Comparison of ENCODE assay signal across 21 cellular contexts in genomic region chr6:112038756-112039430, GRCh38. TPM values are rescaled to one million over a fixed set of nuclear protein-coding genes. Genes with fewer than 3 reads are reported as not detected.
DNase-seq lines count a peak whose midpoint lies in the region; ATAC-seq, FAIRE-seq and TF ChIP-seq lines count a peak whose summit lies in the region.
"Had no signal": no experiment of that assay in that cellular context is flagged by ENCODE, and none has a peak within 500 bp of the region (broad histone marks: within the 10 kb centered on the region; RNA-seq: fewer than 3 reads in every experiment).

No MANE protein-coding gene starts in this region.

- no peak for TF ChIP-seq RAD21 in IMR-90 (IDR thresholded peaks at IDR 0.05; ENCODE audit: low read length)

- in situ Hi-C loops in IMR-90 (cut with MboI; ENCODE audit: low sequenced_read_pairs): loop anchor here (25.0 kb wide), 2 partner anchors 677 to 1002 kb away; no protein-coding TSS in a partner anchor

- 0 out of 2 replicates have a peak overlapping the region, but pooled peaks have one; percentile 30 for H3K14ac ChIP-seq in IMR-90 (replicated peaks; ENCODE audit: low read depth, low read length)

- H3K27me3 ChIP-seq in IMR-90 (ENCODE audit: control insufficient read depth, insufficient read depth, low read length) (0 out of 2 replicates have a peak, but pooled peaks cover under 1% of the 10 kb centered on the region), esophagus squamous epithelium (no peaks in the 10 kb centered on the region)
- H3K27me3 ChIP-seq: foreskin keratinocyte had no signal

- H2AK9ac ChIP-seq in IMR-90 (replicated peaks; ENCODE audit: low read depth, low read length, poor library complexity): no peak overlapping the region

- 0 out of 3 replicates have a peak overlapping the region, but pooled peaks have one; percentile 37 for H2BK15ac ChIP-seq in IMR-90 (ENCODE audit: low read depth, low read length)

- no peak overlapping the region; the same call in 1 of the 2 replicates for H3K18ac ChIP-seq in IMR-90 (ENCODE audit: low read depth, low read length)

- peak overlapping the region in 1 of 2 experiments; percentile 26; a peak in 1 of 4 replicates for H4K8ac ChIP-seq in IMR-90 (ENCODE audit: low read depth in 2 of 2, low read length in 2 of 2)

- H3K4me1 ChIP-seq in IMR-90 (ENCODE audit: control insufficient read depth, insufficient read depth, low read length) (peaks cover 6% of the 10 kb centered on the region), esophagus squamous epithelium (peaks cover 0 to 28% (median 9%) of the 10 kb centered on the region in 3 donors)

- no peaks in the 10 kb centered on the region for H4K20me1 ChIP-seq in IMR-90 (ENCODE audit: insufficient read depth, low read length)

- no peaks in the 10 kb centered on the region for H3K9me3 ChIP-seq in IMR-90 (ENCODE audit: control insufficient read depth, insufficient read depth, low read length)
- H3K9me3 ChIP-seq in esophagus squamous epithelium: no peaks in the 10 kb centered on the region
- H3K9me3 ChIP-seq: Caco-2 had no signal

- TF ChIP-seq CTCF in AG10803 (conservative IDR thresholded peaks at IDR 0.05; ENCODE audit: low read length) (no peak), IMR-90 (conservative IDR thresholded peaks at IDR 0.05; ENCODE audit: low read depth, low read length) (no peak), esophagus squamous epithelium (IDR thresholded peaks at IDR 0.05) (no peak)

- no peak overlapping the region for H3K27ac Mint-ChIP-seq in activated CD4-positive, alpha-beta T cell treated with anti-CD3 and anti-CD28 coated beads, Interleukin-2, amount 10 ng/mL, durations not matched to agents 24 days and 14 days
- H3K27ac Mint-ChIP-seq: activated CD8-positive, alpha-beta memory T cell treated with anti-CD3 and anti-CD28 coated beads, Interleukin-2, amount 10 ng/mL, durations not matched to agents 7 days and 5 days; memory B cell had no signal

- no peak overlapping the region for H4K5ac ChIP-seq in IMR-90 (ENCODE audit: low read depth, low read length)

- H3K27me3 Mint-ChIP-seq in activated CD4-positive, alpha-beta T cell treated with anti-CD3 and anti-CD28 coated beads, Interleukin-2, amount 10 ng/mL, durations not matched to agents 24 days and 14 days: no peaks in the 10 kb centered on the region
- H3K27me3 Mint-ChIP-seq: activated CD8-positive, alpha-beta memory T cell treated with anti-CD3 and anti-CD28 coated beads, Interleukin-2, amount 10 ng/mL, durations not matched to agents 7 days and 5 days; T-cell had no signal

- no peak overlapping the region for H3K56ac ChIP-seq in IMR-90 (ENCODE audit: extremely low read depth, insufficient read depth, low read length)

- no peaks in the 10 kb centered on the region for H3K79me1 ChIP-seq in IMR-90 (ENCODE audit: low read depth in 1 of 2, low read length in 2 of 2)

- peak overlapping the region; percentile 42; the same call in 1 of the 2 replicates for H2AK5ac ChIP-seq in IMR-90 (ENCODE audit: low read depth, low read length)

- FAIRE-seq in RCC 7860 (lab: Jason Lieb, UNC): no peak
- FAIRE-seq: GM18507 had no signal

- POLR2A ChIA-PET in IMR-90 (lab: Charles Lee; ENCODE audit: unreplicated experiment): no interaction called here

- H3K4me1 Mint-ChIP-seq in activated CD4-positive, alpha-beta T cell treated with anti-CD3 and anti-CD28 coated beads, Interleukin-2, amount 10 ng/mL, durations not matched to agents 24 days and 14 days: peaks cover 45% of the 10 kb centered on the region

- no TSS peak for BruUV-seq in IMR-90 (replicated peaks; lab: Mats Ljungman, UMichigan)

- intact Hi-C loops in IMR-90 (cut with micrococcal nuclease) (no loop called here), esophagus squamous epithelium (cut with DNase I) (no loop called here), left colon (cut with DNase I, micrococcal nuclease) (no loop called here)
- intact Hi-C loops in activated CD4-positive, alpha-beta T cell treated with anti-CD3 and anti-CD28 coated beads, Interleukin-2, amount 10 ng/mL, durations not matched to agents 24 days and 14 days (cut with micrococcal nuclease): no loop called here

- H3K27ac ChIP-seq in IMR-90 (ENCODE audit: insufficient read depth, low read length) (no peak overlapping the region), esophagus squamous epithelium (peak overlapping the region; percentile 3 to 85 (median 69))
- H3K27ac ChIP-seq: foreskin keratinocyte had no signal

- peak overlapping the region; percentile 4 for H2AFZ ChIP-seq in IMR-90 (replicated peaks; ENCODE audit: low read length, poor library complexity)

- H3K4ac ChIP-seq in IMR-90 (ENCODE audit: low read depth, low read length): no peak overlapping the region

- H2BK120ac ChIP-seq in IMR-90 (ENCODE audit: low read depth, low read length): no peak overlapping the region

- CTCF ChIA-PET in IMR-90 (lab: Yijun Ruan, JAX): no interaction called here

- dilution Hi-C loops in IMR-90 (cut with HindIII; ENCODE audit: low sequenced_read_pairs, unreplicated experiment): no loop called here

- no peak overlapping the region for H3K23ac ChIP-seq in IMR-90 (ENCODE audit: low read depth, low read length)

- DNase-seq in AG10803 (ENCODE audit: low read depth) (peak; percentile 74), IMR-90 (no peak), esophagus squamous epithelium (lab: John Stamatoyannopoulos, UW) (no peak), renal cortical epithelial cell (ENCODE audit: low read depth) (peak; percentile 21), HT-29 (ENCODE audit: low spot score) (no peak), left colon (no peak), RCC 7860 (ENCODE audit: low spot score) (no peak)
- DNase-seq in activated CD4-positive, alpha-beta T cell treated with anti-CD3 and anti-CD28 coated beads, Interleukin-2, amount 10 ng/mL, durations not matched to agents 24 days and 14 days: no peak
- DNase-seq: activated CD4-positive, CD25-positive, alpha-beta regulatory T cell; activated CD8-positive, alpha-beta memory T cell treated with anti-CD3 and anti-CD28 coated beads, Interleukin-2, amount 10 ng/mL, durations not matched to agents 7 days and 5 days; activated naive CD4-positive, alpha-beta T cell; Caco-2; effector CD8-positive, alpha-beta T cell; foreskin keratinocyte; NCI-H774; T-cell had no signal

- H2BK20ac ChIP-seq in IMR-90 (ENCODE audit: low read depth, low read length): no peak overlapping the region

- no peaks in the 10 kb centered on the region for H3K36me3 ChIP-seq in IMR-90 (ENCODE audit: control insufficient read depth, insufficient read depth, low read length)
- H3K36me3 ChIP-seq in esophagus squamous epithelium: no peaks in the 10 kb centered on the region

- no peaks in the 10 kb centered on the region for H3K36me3 Mint-ChIP-seq in activated CD4-positive, alpha-beta T cell treated with anti-CD3 and anti-CD28 coated beads, Interleukin-2, amount 10 ng/mL, durations not matched to agents 24 days and 14 days (ENCODE audit: low read depth)
- H3K36me3 Mint-ChIP-seq: memory B cell, T-cell had no signal

- H2BK5ac ChIP-seq in IMR-90 (ENCODE audit: low read depth, low read length, poor library complexity, severe bottlenecking): no peak overlapping the region

- H3K4me3 ChIP-seq in AG10803 (ENCODE audit: low read length) (no peak overlapping the region), IMR-90 (ENCODE audit: insufficient read depth, low read depth, low read length) (no peak overlapping the region), esophagus squamous epithelium (no peak overlapping the region)

- no peak for TF ChIP-seq POLR2A in IMR-90 (IDR thresholded peaks at IDR 0.05; ENCODE audit: low read depth, low read length)
- no peak for TF ChIP-seq POLR2A in esophagus squamous epithelium (IDR thresholded peaks at IDR 0.05)

- no peak for ATAC-seq in IMR-90 (ENCODE audit: low read depth)
- ATAC-seq in left colon: no peak
- ATAC-seq: activated CD8-positive, alpha-beta memory T cell treated with anti-CD3 and anti-CD28 coated beads, Interleukin-2, amount 10 ng/mL, durations not matched to agents 7 days and 5 days; T-cell had no signal

- H4K91ac ChIP-seq in IMR-90 (ENCODE audit: insufficient read depth, low read depth, low read length): no peak overlapping the region; the same call in 1 of the 2 replicates

- no peak overlapping the region for H3K4me2 ChIP-seq in IMR-90 (ENCODE audit: low read depth, low read length)

- no peak overlapping the region for H3K4me3 Mint-ChIP-seq in activated CD4-positive, alpha-beta T cell treated with anti-CD3 and anti-CD28 coated beads, Interleukin-2, amount 10 ng/mL, durations not matched to agents 24 days and 14 days
- H3K4me3 Mint-ChIP-seq: activated CD8-positive, alpha-beta memory T cell treated with anti-CD3 and anti-CD28 coated beads, Interleukin-2, amount 10 ng/mL, durations not matched to agents 7 days and 5 days; memory B cell; T-cell had no signal

- peaks cover 17% of the 10 kb centered on the region; the same call in 1 of the 2 replicates for H3K9me1 ChIP-seq in IMR-90 (ENCODE audit: insufficient read depth, low read length)

- no peaks in the 10 kb centered on the region for H3K9me3 Mint-ChIP-seq in activated CD4-positive, alpha-beta T cell treated with anti-CD3 and anti-CD28 coated beads, Interleukin-2, amount 10 ng/mL, durations not matched to agents 24 days and 14 days
- H3K9me3 Mint-ChIP-seq: memory B cell, T-cell had no signal

- 100% methylated on average over 4 of the region's 15 CpGs; no CpG with 5 or more reads in 1 of the 2 experiments for WGBS in IMR-90 (ENCODE audit: extremely low coverage in 2 of 2, insufficient read length in 1 of 2), 2 experiments
- 75 to 81% methylated on average over 15 of the region's 15 CpGs for WGBS in esophagus squamous epithelium, 2 donors

- H3K9ac ChIP-seq in IMR-90 (ENCODE audit: low read depth, low read length): no peak overlapping the region

RNA-seq across cellular contexts. Expression of gene CCN6, which starts 15.0 kb away (rescaled TPM):
- total RNA-seq in IMR-90 (2012; rRNA removed) (not detected in 2 replicates), esophagus squamous epithelium (under 1 TPM in 1 of 4 donors, not detected in 3; 0.38 TPM), renal cortical epithelial cell (2.1 and 5.4 TPM in 2 replicates), left colon (not detected)
- polyA plus RNA-seq in IMR-90 (2012; rRNA removed): not detected in 2 replicates
- not detected in 2 replicates for polyA plus RNA-seq in IMR-90 (2012; cell fraction: cytosol; rRNA removed)
- polyA plus RNA-seq in IMR-90 (2012; cell fraction: nucleus; rRNA removed; ENCODE audit: low replicate concordance): not detected in 2 replicates
- total RNA-seq in HT-29 (2014; rRNA removed; shearing (Covaris generic)): not detected in 2 replicates
- total RNA-seq in activated CD4-positive, alpha-beta T cell treated with anti-CD3 and anti-CD28 coated beads, Interleukin-2, amount 10 ng/mL, durations not matched to agents 24 days and 14 days: 0.26 and 0.72 TPM in 2 replicates
- total RNA-seq: activated CD8-positive, alpha-beta memory T cell treated with anti-CD3 and anti-CD28 coated beads, Interleukin-2, amount 10 ng/mL, durations not matched to agents 7 days and 5 days; Caco-2; HT1080; MCF 10A; subcutaneous adipose tissue; T-cell had no signal

RNA-seq across cellular contexts. Expression of gene TUBE1, which starts 48.4 kb away (rescaled TPM):
- total RNA-seq in IMR-90 (2012; rRNA removed) (8.6 and 10.0 TPM in 2 replicates), esophagus squamous epithelium (10 to 100 TPM in 3 of 4 donors, 1 to 10 TPM in 1; 9.7 to 28.4 (median 12.9) TPM), renal cortical epithelial cell (13.5 and 25.4 TPM in 2 replicates), left colon (1 to 10 TPM; 8.7 to 9.1 TPM)
- 6.5 and 7.9 TPM in 2 replicates for polyA plus RNA-seq in IMR-90 (2012; rRNA removed)
- polyA plus RNA-seq in IMR-90 (2012; cell fraction: cytosol; rRNA removed): 1.5 and 2.0 TPM in 2 replicates
- polyA plus RNA-seq in IMR-90 (2012; cell fraction: nucleus; rRNA removed; ENCODE audit: low replicate concordance): 10.4 and 42.0 TPM in 2 replicates
- total RNA-seq in HT-29 (2014; rRNA removed; shearing (Covaris generic)): 9.5 and 11.6 TPM in 2 replicates
- total RNA-seq in activated CD4-positive, alpha-beta T cell treated with anti-CD3 and anti-CD28 coated beads, Interleukin-2, amount 10 ng/mL, durations not matched to agents 24 days and 14 days: 24.3 and 30.1 TPM in 2 replicates

RNA-seq across cellular contexts. Expression of gene FAM229B, which starts 48.5 kb away (rescaled TPM):
- total RNA-seq in IMR-90 (2012; rRNA removed) (8.6 and 11.4 TPM in 2 replicates), esophagus squamous epithelium (1 to 10 TPM in 3 of 4 donors, under 1 TPM in 1; 0.76 to 7.4 (median 2.4) TPM), renal cortical epithelial cell (15.5 and 24.1 TPM in 2 replicates), left colon (1 to 10 TPM in 1 of 2 donors, under 1 TPM in 1; 0.49 to 3.3 TPM)
- polyA plus RNA-seq in IMR-90 (2012; rRNA removed): 23.2 and 25.6 TPM in 2 replicates
- polyA plus RNA-seq in IMR-90 (2012; cell fraction: cytosol; rRNA removed): 5.0 and 13.4 TPM in 2 replicates
- 0.74 and 11.5 TPM in 2 replicates for polyA plus RNA-seq in IMR-90 (2012; cell fraction: nucleus; rRNA removed; ENCODE audit: low replicate concordance)
- 0.20 and 0.89 TPM in 2 replicates for total RNA-seq in HT-29 (2014; rRNA removed; shearing (Covaris generic))
- 0.91 and 0.97 TPM in 2 replicates for total RNA-seq in activated CD4-positive, alpha-beta T cell treated with anti-CD3 and anti-CD28 coated beads, Interleukin-2, amount 10 ng/mL, durations not matched to agents 24 days and 14 days

Comparison
In these comparisons a context has a peak if more than half of its experiments do, and no peak if none do; other contexts are left out.
1. DNase-seq: peak in AG10803 (single experiment) and renal cortical epithelial cell (single experiment); none in IMR-90 (single experiment), esophagus squamous epithelium (single experiment), HT-29 (single experiment), left colon (0 of 2), activated CD4-positive, alpha-beta T cell treated with anti-CD3 and anti-CD28 coated beads, Interleukin-2, amount 10 ng/mL, durations not matched to agents 24 days and 14 days (single experiment) and RCC 7860 (single experiment).